21 cellular contexts compared by ENCODE assay signal in the genomic region with DNA sequence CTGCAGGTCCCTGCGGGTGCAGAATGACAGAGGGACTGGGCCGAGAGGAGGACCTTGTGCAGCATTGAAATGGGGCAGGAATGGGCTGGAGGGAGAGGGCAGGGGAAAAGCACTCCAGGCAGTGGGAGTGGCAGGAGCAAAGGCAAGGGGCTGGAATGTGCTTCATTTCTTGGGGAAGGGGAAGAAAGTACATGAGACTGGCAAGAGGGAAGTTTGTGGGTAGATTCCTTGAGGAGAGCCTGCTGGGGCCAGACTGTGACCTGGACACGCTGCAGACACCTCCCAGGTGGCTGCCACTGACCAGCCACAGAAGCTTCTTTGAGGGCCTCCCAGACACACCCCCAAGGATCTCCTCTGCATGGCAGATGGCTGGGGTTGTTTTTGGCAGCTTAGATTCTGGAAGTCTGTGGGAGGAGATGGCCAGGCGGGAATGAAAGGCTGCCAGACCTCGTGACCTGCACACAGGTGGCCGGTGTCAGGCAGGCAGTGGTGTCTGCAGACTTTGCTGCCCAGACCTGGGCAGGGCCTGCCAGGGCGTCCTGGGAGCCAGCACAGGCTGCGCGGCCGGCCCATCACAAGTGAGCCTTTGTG. TPM values are rescaled to one million over a fixed set of nuclear protein-coding genes. Genes with fewer than 3 reads are reported as not detected.
A peak's percentile ranks its signal among the peaks of the same experiment; 100 is the strongest.
DNase-seq lines count a peak whose midpoint lies in the region; ATAC-seq and TF ChIP-seq lines count a peak whose summit lies in the region.
"Had no signal": no experiment of that assay in that cellular context is flagged by ENCODE, and none has a peak within 500 bp of the region (broad histone marks: within the 10 kb centered on the region; RNA-seq: fewer than 3 reads in every experiment).

No MANE protein-coding gene starts in this region.

- H3K36me3 Mint-ChIP-seq in glutamatergic neuron (ENCODE audit: unreplicated experiment), result peaks cover 7% of the 10 kb centered on the region

- H3K4me3 ChIP-seq in mesodermal cell (ENCODE audit: extremely low read depth, insufficient read depth, low read length, poor library complexity, severe bottlenecking) (no peak overlapping the region), upper lobe of right lung (no peak overlapping the region), colonic mucosa (no peak overlapping the region)
- H3K4me3 ChIP-seq: BLaER1 treated with 17β-estradiol and CSF1 and Interleukin-3, amounts not matched to agents 10 nM and 100 nM; gastrocnemius medialis; thyroid gland had no signal

- H3K4me1 ChIP-seq in mesodermal cell (ENCODE audit: control insufficient read depth, insufficient read depth, low read length, poor library complexity, severe bottlenecking) (peaks cover 3% of the 10 kb centered on the region), upper lobe of right lung (no peaks in the 10 kb centered on the region), colonic mucosa (no peaks in the 10 kb centered on the region)
- H3K4me1 ChIP-seq: thyroid gland had no signal

- peaks cover 44% of the 10 kb centered on the region for H3K4me1 Mint-ChIP-seq in glutamatergic neuron (ENCODE audit: low read depth, unreplicated experiment)

- peak; percentile 17 for DNase-seq in NCI-H2171 treated with DMSO at 0.1 percent for 48 hours (lab: John Stamatoyannopoulos, UW)
- DNase-seq in NCI-H2171 (lab: John Stamatoyannopoulos, UW), result no peak
- no peak for DNase-seq in glutamatergic neuron
- DNase-seq in upper lobe of right lung, result peak; percentile 71
- DNase-seq in colonic mucosa, result no peak
- no peak for DNase-seq in AG08396 (ENCODE audit: low spot score)
- no peak for DNase-seq in Kasumi-1 (lab: John Stamatoyannopoulos, UW)
- DNase-seq: activated CD4-positive, alpha-beta T cell treated with anti-CD3 and anti-CD28 coated beads for 1 hour; activated CD8-positive, alpha-beta memory T cell treated with anti-CD3 and anti-CD28 coated beads, Interleukin-2, amount 50 U/mL, for 4 hours; activated gamma-delta T cell treated with Interleukin-2 at 50 U/mL for 16 hours; DMS153; gastrocnemius medialis; MV-4-11; NCI-H2081 treated with DMSO at 0.1 percent for 48 hours; occipital lobe; small intestine; T-helper 17 cell; thyroid gland had no signal

- H3K9me3 ChIP-seq in mesodermal cell (ENCODE audit: control insufficient read depth, low read length) (no peaks in the 10 kb centered on the region), upper lobe of right lung (no peaks in the 10 kb centered on the region), colonic mucosa (no peaks in the 10 kb centered on the region)
- H3K9me3 ChIP-seq: gastrocnemius medialis, thyroid gland had no signal

- peaks cover 17% of the 10 kb centered on the region for H3K9me3 Mint-ChIP-seq in glutamatergic neuron (ENCODE audit: unreplicated experiment)

- peak overlapping the region; percentile 64 for H3K4me3 Mint-ChIP-seq in glutamatergic neuron (ENCODE audit: unreplicated experiment)
- H3K4me3 Mint-ChIP-seq: T-helper 17 cell had no signal

- H3K27ac Mint-ChIP-seq in glutamatergic neuron (ENCODE audit: unreplicated experiment), result peak overlapping the region; percentile 64
- H3K27ac Mint-ChIP-seq: T-helper 17 cell had no signal

- H3K36me3 ChIP-seq in mesodermal cell (ENCODE audit: control insufficient read depth, insufficient read depth, low read length), result peaks cover 2% of the 10 kb centered on the region
- H3K36me3 ChIP-seq in upper lobe of right lung, result no peaks in the 10 kb centered on the region
- H3K36me3 ChIP-seq in colonic mucosa, result no peaks in the 10 kb centered on the region
- H3K36me3 ChIP-seq: BLaER1 treated with 17β-estradiol and CSF1 and Interleukin-3, amounts not matched to agents 10 nM and 100 nM; gastrocnemius medialis; thyroid gland had no signal

- peak overlapping the region; percentile 19 for H3K27ac ChIP-seq in mesodermal cell (ENCODE audit: low read depth, low read length, severe bottlenecking)
- H3K27ac ChIP-seq in upper lobe of right lung, result no peak overlapping the region
- no peak overlapping the region for H3K27ac ChIP-seq in colonic mucosa
- H3K27ac ChIP-seq: 22Rv1; BLaER1 treated with 17β-estradiol and CSF1 and Interleukin-3, amounts not matched to agents 10 nM and 100 nM; gastrocnemius medialis; thyroid gland had no signal

- 70 to 72% methylated on average over 6 to 9 of the region's 10 CpGs for WGBS in mesodermal cell (ENCODE audit: insufficient coverage in 2 of 2), 2 experiments

- H3K27me3 ChIP-seq in upper lobe of right lung (no peaks in the 10 kb centered on the region), colonic mucosa (no peaks in the 10 kb centered on the region)
- H3K27me3 ChIP-seq: BLaER1 treated with 17β-estradiol and CSF1 and Interleukin-3, amounts not matched to agents 10 nM and 100 nM; gastrocnemius medialis; thyroid gland had no signal

- peaks cover 19% of the 10 kb centered on the region for H3K27me3 Mint-ChIP-seq in glutamatergic neuron (ENCODE audit: unreplicated experiment)

- ATAC-seq in upper lobe of right lung, result peak; percentile 69
- ATAC-seq: gastrocnemius medialis, T-helper 17 cell had no signal

- H3K9ac ChIP-seq in colonic mucosa (ENCODE audit: low read depth in 2 of 2, low read length in 2 of 2), result no peak overlapping the region
- H3K9ac ChIP-seq: BLaER1 treated with 17β-estradiol and CSF1 and Interleukin-3, amounts not matched to agents 10 nM and 100 nM had no signal

- intact Hi-C loops in upper lobe of right lung (cut with DNase I) (loop anchor here (10.0 kb wide), 1 partner anchor 99 kb away; no protein-coding TSS in a partner anchor), colonic mucosa (cut with DNase I) (loop anchor here (5.0 kb wide), 1 partner anchor 87 kb away; no protein-coding TSS in a partner anchor)

- TF ChIP-seq CTCF in glutamatergic neuron (IDR thresholded peaks at IDR 0.05; ENCODE audit: partially characterized antibody, unreplicated experiment) (no peak), upper lobe of right lung (IDR thresholded peaks at IDR 0.05) (no peak), colonic mucosa (IDR thresholded peaks at IDR 0.05) (no peak)

RNA-seq across cellular contexts. Expression of gene SPSB4, which starts 53.1 kb away (rescaled TPM):
- 98.4 TPM for total RNA-seq in glutamatergic neuron (ENCODE audit: unreplicated experiment)
- polyA plus RNA-seq in mesodermal cell (2013, experiment 1 of 2), result 18.6 TPM
- polyA plus RNA-seq in mesodermal cell (2013, experiment 2 of 2), result 18.7 TPM
- total RNA-seq in upper lobe of right lung, result 1.2 TPM
- not detected for total RNA-seq in colonic mucosa
- total RNA-seq: T-helper 17 cell had no signal

Comparison
In these comparisons a context has a peak if more than half of its experiments do, and no peak if none do; other contexts are left out.
1. DNase-seq: peak in NCI-H2171 treated with DMSO at 0.1 percent for 48 hours (single experiment) and upper lobe of right lung (single experiment); none in NCI-H2171 (single experiment), glutamatergic neuron (single experiment), colonic mucosa (single experiment), AG08396 (single experiment) and Kasumi-1 (0 of 2).
2. RNA of gene SPSB4, which starts 53.1 kb away (total RNA-seq): 98.4 TPM in glutamatergic neuron (single experiment); 1.2 TPM in upper lobe of right lung (single experiment) and not detected in colonic mucosa; every median in the first group is over 10 times any median in the second.